In genomic region chr22:39247379-39247778, GRCh38 we compare ENCODE assay signal across 1 cellular context.
TF ChIP-seq lines count a peak whose summit lies in the region.

No MANE protein-coding gene starts in this region.

TF ChIP-seq in H1, 55 proteins besides CTCF, POLR2A, EP300 and RAD21 (continued from another document):
- TF ChIP-seq SP4 (IDR thresholded peaks at IDR 0.05; ENCODE audit: low read length) (no peak), BRCA1 (IDR thresholded peaks at IDR 0.05; ENCODE audit: low read depth, low read length) (no peak), GABPA (IDR thresholded peaks at IDR 0.05; ENCODE audit: borderline replicate concordance, insufficient read depth, low read length) (no peak), CHD2 (IDR thresholded peaks at IDR 0.05; ENCODE audit: low read length) (no peak), SP1 (IDR thresholded peaks at IDR 0.05; ENCODE audit: low read depth, low read length) (no peak), USF2 (IDR thresholded peaks at IDR 0.05; ENCODE audit: low read length) (no peak), CREB1 (IDR thresholded peaks at IDR 0.05) (no peak)
TF ChIP-seq in H1: peak in this region for 0.
